1 cellular context compared by ENCODE assay signal in the genomic region with DNA sequence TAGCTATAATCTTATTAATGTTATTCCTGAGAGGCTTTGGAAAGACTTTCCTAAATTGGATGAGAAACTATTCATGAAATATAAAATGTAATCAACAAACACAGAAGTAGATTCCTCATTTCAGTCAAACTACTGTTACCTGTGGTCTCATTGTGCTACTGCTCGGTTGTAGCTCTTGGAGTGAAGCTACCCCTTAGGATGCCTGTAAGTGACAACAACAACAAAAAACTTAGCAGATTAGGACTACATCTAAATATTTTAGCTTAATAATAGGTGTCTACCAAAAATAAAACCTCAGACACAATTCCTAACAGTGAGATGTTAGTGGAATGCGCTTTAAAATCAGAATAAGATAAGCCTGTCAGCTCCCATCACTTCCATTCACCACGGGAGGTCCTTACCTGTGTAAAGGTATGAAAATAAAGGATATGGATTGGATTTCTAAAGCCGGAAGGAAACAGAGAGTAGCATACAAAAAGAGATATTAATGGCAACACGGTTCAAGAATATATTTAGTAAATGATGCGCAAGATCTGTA.
A peak's percentile ranks its signal among the peaks of the same experiment; 100 is the strongest.
TF ChIP-seq lines count a peak whose summit lies in the region.

No MANE protein-coding gene starts in this region.

TF ChIP-seq in GM23338, 12 proteins besides CTCF, POLR2A, EP300 and RAD21 (continued from another document):
- TF ChIP-seq, protein P1, sequence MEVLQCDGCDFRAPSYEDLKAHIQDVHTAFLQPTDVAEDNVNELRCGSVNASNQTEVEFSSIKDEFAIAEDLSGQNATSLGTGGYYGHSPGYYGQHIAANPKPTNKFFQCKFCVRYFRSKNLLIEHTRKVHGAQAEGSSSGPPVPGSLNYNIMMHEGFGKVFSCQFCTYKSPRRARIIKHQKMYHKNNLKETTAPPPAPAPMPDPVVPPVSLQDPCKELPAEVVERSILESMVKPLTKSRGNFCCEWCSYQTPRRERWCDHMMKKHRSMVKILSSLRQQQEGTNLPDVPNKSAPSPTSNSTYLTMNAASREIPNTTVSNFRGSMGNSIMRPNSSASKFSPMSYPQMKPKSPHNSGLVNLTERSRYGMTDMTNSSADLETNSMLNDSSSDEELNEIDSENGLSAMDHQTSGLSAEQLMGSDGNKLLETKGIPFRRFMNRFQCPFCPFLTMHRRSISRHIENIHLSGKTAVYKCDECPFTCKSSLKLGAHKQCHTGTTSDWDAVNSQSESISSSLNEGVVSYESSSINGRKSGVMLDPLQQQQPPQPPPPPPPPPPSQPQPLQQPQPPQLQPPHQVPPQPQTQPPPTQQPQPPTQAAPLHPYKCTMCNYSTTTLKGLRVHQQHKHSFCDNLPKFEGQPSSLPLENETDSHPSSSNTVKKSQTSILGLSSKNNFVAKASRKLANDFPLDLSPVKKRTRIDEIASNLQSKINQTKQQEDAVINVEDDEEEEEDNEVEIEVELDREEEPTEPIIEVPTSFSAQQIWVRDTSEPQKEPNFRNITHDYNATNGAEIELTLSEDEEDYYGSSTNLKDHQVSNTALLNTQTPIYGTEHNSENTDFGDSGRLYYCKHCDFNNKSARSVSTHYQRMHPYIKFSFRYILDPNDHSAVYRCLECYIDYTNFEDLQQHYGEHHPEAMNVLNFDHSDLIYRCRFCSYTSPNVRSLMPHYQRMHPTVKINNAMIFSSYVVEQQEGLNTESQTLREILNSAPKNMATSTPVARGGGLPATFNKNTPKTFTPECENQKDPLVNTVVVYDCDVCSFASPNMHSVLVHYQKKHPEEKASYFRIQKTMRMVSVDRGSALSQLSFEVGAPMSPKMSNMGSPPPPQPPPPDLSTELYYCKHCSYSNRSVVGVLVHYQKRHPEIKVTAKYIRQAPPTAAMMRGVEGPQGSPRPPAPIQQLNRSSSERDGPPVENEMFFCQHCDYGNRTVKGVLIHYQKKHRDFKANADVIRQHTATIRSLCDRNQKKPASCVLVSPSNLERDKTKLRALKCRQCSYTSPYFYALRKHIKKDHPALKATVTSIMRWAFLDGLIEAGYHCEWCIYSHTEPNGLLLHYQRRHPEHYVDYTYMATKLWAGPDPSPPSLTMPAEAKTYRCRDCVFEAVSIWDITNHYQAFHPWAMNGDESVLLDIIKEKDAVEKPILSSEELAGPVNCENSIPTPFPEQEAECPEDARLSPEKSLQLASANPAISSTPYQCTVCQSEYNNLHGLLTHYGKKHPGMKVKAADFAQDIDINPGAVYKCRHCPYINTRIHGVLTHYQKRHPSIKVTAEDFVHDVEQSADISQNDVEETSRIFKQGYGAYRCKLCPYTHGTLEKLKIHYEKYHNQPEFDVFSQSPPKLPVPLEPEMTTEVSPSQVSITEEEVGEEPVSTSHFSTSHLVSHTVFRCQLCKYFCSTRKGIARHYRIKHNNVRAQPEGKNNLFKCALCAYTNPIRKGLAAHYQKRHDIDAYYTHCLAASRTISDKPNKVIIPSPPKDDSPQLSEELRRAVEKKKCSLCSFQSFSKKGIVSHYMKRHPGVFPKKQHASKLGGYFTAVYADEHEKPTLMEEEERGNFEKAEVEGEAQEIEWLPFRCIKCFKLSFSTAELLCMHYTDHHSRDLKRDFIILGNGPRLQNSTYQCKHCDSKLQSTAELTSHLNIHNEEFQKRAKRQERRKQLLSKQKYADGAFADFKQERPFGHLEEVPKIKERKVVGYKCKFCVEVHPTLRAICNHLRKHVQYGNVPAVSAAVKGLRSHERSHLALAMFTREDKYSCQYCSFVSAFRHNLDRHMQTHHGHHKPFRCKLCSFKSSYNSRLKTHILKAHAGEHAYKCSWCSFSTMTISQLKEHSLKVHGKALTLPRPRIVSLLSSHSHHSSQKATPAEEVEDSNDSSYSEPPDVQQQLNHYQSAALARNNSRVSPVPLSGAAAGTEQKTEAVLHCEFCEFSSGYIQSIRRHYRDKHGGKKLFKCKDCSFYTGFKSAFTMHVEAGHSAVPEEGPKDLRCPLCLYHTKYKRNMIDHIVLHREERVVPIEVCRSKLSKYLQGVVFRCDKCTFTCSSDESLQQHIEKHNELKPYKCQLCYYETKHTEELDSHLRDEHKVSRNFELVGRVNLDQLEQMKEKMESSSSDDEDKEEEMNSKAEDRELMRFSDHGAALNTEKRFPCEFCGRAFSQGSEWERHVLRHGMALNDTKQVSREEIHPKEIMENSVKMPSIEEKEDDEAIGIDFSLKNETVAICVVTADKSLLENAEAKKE (CRISPR knock-in tag; IDR thresholded peaks at IDR 0.05) = no peak
- TF ChIP-seq POLR2AphosphoS5 (IDR thresholded peaks at IDR 0.05; ENCODE audit: low read depth) = no peak
- TF ChIP-seq, protein P2, sequence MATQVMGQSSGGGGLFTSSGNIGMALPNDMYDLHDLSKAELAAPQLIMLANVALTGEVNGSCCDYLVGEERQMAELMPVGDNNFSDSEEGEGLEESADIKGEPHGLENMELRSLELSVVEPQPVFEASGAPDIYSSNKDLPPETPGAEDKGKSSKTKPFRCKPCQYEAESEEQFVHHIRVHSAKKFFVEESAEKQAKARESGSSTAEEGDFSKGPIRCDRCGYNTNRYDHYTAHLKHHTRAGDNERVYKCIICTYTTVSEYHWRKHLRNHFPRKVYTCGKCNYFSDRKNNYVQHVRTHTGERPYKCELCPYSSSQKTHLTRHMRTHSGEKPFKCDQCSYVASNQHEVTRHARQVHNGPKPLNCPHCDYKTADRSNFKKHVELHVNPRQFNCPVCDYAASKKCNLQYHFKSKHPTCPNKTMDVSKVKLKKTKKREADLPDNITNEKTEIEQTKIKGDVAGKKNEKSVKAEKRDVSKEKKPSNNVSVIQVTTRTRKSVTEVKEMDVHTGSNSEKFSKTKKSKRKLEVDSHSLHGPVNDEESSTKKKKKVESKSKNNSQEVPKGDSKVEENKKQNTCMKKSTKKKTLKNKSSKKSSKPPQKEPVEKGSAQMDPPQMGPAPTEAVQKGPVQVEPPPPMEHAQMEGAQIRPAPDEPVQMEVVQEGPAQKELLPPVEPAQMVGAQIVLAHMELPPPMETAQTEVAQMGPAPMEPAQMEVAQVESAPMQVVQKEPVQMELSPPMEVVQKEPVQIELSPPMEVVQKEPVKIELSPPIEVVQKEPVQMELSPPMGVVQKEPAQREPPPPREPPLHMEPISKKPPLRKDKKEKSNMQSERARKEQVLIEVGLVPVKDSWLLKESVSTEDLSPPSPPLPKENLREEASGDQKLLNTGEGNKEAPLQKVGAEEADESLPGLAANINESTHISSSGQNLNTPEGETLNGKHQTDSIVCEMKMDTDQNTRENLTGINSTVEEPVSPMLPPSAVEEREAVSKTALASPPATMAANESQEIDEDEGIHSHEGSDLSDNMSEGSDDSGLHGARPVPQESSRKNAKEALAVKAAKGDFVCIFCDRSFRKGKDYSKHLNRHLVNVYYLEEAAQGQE (IDR thresholded peaks at IDR 0.05; ENCODE audit: unreplicated experiment) = no peak
- TF ChIP-seq EZH2phosphoT487 (IDR thresholded peaks at IDR 0.05; ENCODE audit: unreplicated experiment) = no peak
- no peak for TF ChIP-seq JUNB (IDR thresholded peaks at IDR 0.05; ENCODE audit: unreplicated experiment)
- TF ChIP-seq NANOG (IDR thresholded peaks at IDR 0.05; ENCODE audit: borderline replicate concordance) = peak; percentile 94
- TF ChIP-seq ZNF114 (CRISPR knock-in tag; IDR thresholded peaks at IDR 0.05) = no peak
- no peak for TF ChIP-seq ZNF331 (CRISPR knock-in tag; IDR thresholded peaks at IDR 0.05; ENCODE audit: low read depth)
- TF ChIP-seq STAT1 (IDR thresholded peaks at IDR 0.05; ENCODE audit: unreplicated experiment) = no peak
- no peak for TF ChIP-seq EZH2 (IDR thresholded peaks at IDR 0.05; ENCODE audit: low read depth, unreplicated experiment)
- TF ChIP-seq, protein P3, sequence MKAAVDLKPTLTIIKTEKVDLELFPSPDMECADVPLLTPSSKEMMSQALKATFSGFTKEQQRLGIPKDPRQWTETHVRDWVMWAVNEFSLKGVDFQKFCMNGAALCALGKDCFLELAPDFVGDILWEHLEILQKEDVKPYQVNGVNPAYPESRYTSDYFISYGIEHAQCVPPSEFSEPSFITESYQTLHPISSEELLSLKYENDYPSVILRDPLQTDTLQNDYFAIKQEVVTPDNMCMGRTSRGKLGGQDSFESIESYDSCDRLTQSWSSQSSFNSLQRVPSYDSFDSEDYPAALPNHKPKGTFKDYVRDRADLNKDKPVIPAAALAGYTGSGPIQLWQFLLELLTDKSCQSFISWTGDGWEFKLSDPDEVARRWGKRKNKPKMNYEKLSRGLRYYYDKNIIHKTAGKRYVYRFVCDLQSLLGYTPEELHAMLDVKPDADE (IDR thresholded peaks at IDR 0.05) = 0 out of 2 replicates have a peak, but pooled peaks have one; percentile 36
